ENCODE assay signal across 32 cellular contexts in genomic region chr4:85715996-85716737, GRCh38.
DNase-seq lines count a peak whose midpoint lies in the region; ATAC-seq and TF ChIP-seq lines count a peak whose summit lies in the region.
"Had no signal": no experiment of that assay in that cellular context is flagged by ENCODE, and none has a peak within 500 bp of the region (broad histone marks: within the 10 kb centered on the region; RNA-seq: fewer than 3 reads in every experiment).

No MANE protein-coding gene starts in this region.

- H3K79me2 ChIP-seq in OCI-LY1 (ENCODE audit: insufficient read depth, low read length), result peaks cover 34% of the 10 kb centered on the region
- no peaks in the 10 kb centered on the region for H3K79me2 ChIP-seq in hepatocyte

- peaks cover 57% of the 10 kb centered on the region for H3K4me1 ChIP-seq in OCI-LY1 (ENCODE audit: insufficient read depth, low read length, severe bottlenecking)
- H3K4me1 ChIP-seq in hepatocyte (ENCODE audit: insufficient read depth), result no peaks in the 10 kb centered on the region
- peaks cover 0 to 11% (median 0%) of the 10 kb centered on the region in 4 donors for H3K4me1 ChIP-seq in transverse colon
- H3K4me1 ChIP-seq: colonic mucosa, gastrocnemius medialis, tibial artery had no signal

- peak overlapping the region; percentile 59 for H3K27ac ChIP-seq in OCI-LY1 (ENCODE audit: low read depth, low read length, poor library complexity, severe bottlenecking)
- no peak overlapping the region for H3K27ac ChIP-seq in hepatocyte
- no peak overlapping the region for H3K27ac ChIP-seq in transverse colon
- H3K27ac ChIP-seq: colonic mucosa, epithelial cell of prostate, gastrocnemius medialis, KMS-11, tibial artery had no signal

- DNase-seq in mesothelial cell of epicardium (ENCODE audit: low spot score in 2 of 2, unreplicated experiment in 2 of 2), result no peak
- DNase-seq in kidney glomerular epithelial cell (lab: John Stamatoyannopoulos, UW), result no peak
- no peak for DNase-seq in Right ventricle myocardium superior
- no peak for DNase-seq in hepatocyte (ENCODE audit: low spot score)
- no peak for DNase-seq in transverse colon
- DNase-seq: activated CD4-positive, alpha-beta T cell treated with anti-CD3 and anti-CD28 coated beads for 36 hours; activated effector memory CD4-positive, alpha-beta T cell treated with Interleukin-2 at 50 U/mL for 16 hours; activated T-cell treated with anti-CD3 and anti-CD28 coated beads for 4 hours; anterior cingulate cortex; C1 segment of cervical spinal cord; colonic mucosa; effector memory CD4-positive, alpha-beta T cell; gastrocnemius medialis; GDM1; left cardiac atrium; NCI-H1930; NCI-H2171 treated with DMSO at 0.1 percent for 48 hours; NCI-H524 treated with DMSO at 0.1 percent for 48 hours; stimulated activated CD4-positive, alpha-beta T cell treated with anti-CD3 and anti-CD28 coated beads, Interleukin-4, amount 100 ng/mL, for 1 hour; SW 1271; T-helper 9 cell; tibial artery had no signal

- H3K9me2 ChIP-seq in OCI-LY1 (ENCODE audit: low read depth, low read length) (no peaks in the 10 kb centered on the region), hepatocyte (replicated peaks; ENCODE audit: insufficient read depth) (no peaks in the 10 kb centered on the region)

- TF ChIP-seq EP300 in transverse colon (IDR thresholded peaks at IDR 0.05; ENCODE audit: low read depth), result no peak

- H3K4me2 ChIP-seq in OCI-LY1 (ENCODE audit: low read length), result no peak overlapping the region
- no peak overlapping the region for H3K4me2 ChIP-seq in hepatocyte
- H3K4me2 ChIP-seq: KMS-11 had no signal

- no peaks in the 10 kb centered on the region for H4K20me1 ChIP-seq in OCI-LY1 (ENCODE audit: insufficient read depth, low read length)
- H4K20me1 ChIP-seq in hepatocyte (ENCODE audit: insufficient read depth, poor library complexity, severe bottlenecking), result no peaks in the 10 kb centered on the region

- no peak for TF ChIP-seq POLR2A in transverse colon (IDR thresholded peaks at IDR 0.05)

- intact Hi-C loops in dendritic cell treated with granulocyte-macrophage colony-stimulating factor and Interleukin-4, amounts not matched to agents 40 ng/mL and 50 ng/mL, for 4 days (cut with micrococcal nuclease), result no loop called here
- intact Hi-C loops in Right ventricle myocardium superior (cut with DNase I) (no loop called here), transverse colon (cut with DNase I; ENCODE audit: low total_unique reads) (loop anchor here (1.0 kb wide), 1 partner anchor 16 kb away; no protein-coding TSS in a partner anchor)

- H2AFZ ChIP-seq in OCI-LY1 (ENCODE audit: low read length) (no peak overlapping the region), hepatocyte (no peak overlapping the region)

- no peaks in the 10 kb centered on the region for H3K36me3 Mint-ChIP-seq in dendritic cell treated with granulocyte-macrophage colony-stimulating factor and Interleukin-4, amounts not matched to agents 40 ng/mL and 50 ng/mL, for 4 days (ENCODE audit: low read depth)
- no peaks in the 10 kb centered on the region for H3K36me3 Mint-ChIP-seq in mesothelial cell of epicardium
- H3K36me3 Mint-ChIP-seq: activated naive CD8-positive, alpha-beta T cell had no signal

- H3K9me3 ChIP-seq in OCI-LY1 (ENCODE audit: low read length) (no peaks in the 10 kb centered on the region; the same call in 1 of the 2 replicates), hepatocyte (ENCODE audit: low read depth) (no peaks in the 10 kb centered on the region), transverse colon (no peaks in the 10 kb centered on the region)
- H3K9me3 ChIP-seq: colonic mucosa, gastrocnemius medialis, tibial artery had no signal

- in situ Hi-C loops in transverse colon (cut with MboI; ENCODE audit: low pct_ligation_motif_present in 1 of 4, low pct_unique_long_range_greater_than_20kb in 1 of 4, low sequenced_read_pairs in 3 of 4), result no loop called here

- H3K4me3 Mint-ChIP-seq in dendritic cell treated with granulocyte-macrophage colony-stimulating factor and Interleukin-4, amounts not matched to agents 40 ng/mL and 50 ng/mL, for 4 days, result no peak overlapping the region
- H3K4me3 Mint-ChIP-seq in mesothelial cell of epicardium, result no peak overlapping the region
- H3K4me3 Mint-ChIP-seq: activated CD4-positive, alpha-beta T cell treated with anti-CD3 and anti-CD28 coated beads for 36 hours; activated naive CD8-positive, alpha-beta T cell; memory B cell had no signal

- no peaks in the 10 kb centered on the region for H3F3A ChIP-seq in OCI-LY1 (ENCODE audit: insufficient read depth, low read length)

- H3K27me3 ChIP-seq in OCI-LY1 (ENCODE audit: insufficient read depth, low read length) (no peaks in the 10 kb centered on the region), hepatocyte (no peaks in the 10 kb centered on the region), transverse colon (no peaks in the 10 kb centered on the region)
- H3K27me3 ChIP-seq: colonic mucosa, gastrocnemius medialis, tibial artery had no signal

- no peaks in the 10 kb centered on the region for H3K27me3 Mint-ChIP-seq in dendritic cell treated with granulocyte-macrophage colony-stimulating factor and Interleukin-4, amounts not matched to agents 40 ng/mL and 50 ng/mL, for 4 days
- H3K27me3 Mint-ChIP-seq in mesothelial cell of epicardium (ENCODE audit: low read depth), result no peaks in the 10 kb centered on the region
- H3K27me3 Mint-ChIP-seq: activated CD4-positive, alpha-beta T cell treated with anti-CD3 and anti-CD28 coated beads for 36 hours; activated naive CD8-positive, alpha-beta T cell; memory B cell; progenitor cell of endocrine pancreas had no signal

- H3K9ac ChIP-seq in OCI-LY1 (ENCODE audit: low read length), result no peak overlapping the region
- H3K9ac ChIP-seq: KMS-11 had no signal

- H3K4me3 ChIP-seq in OCI-LY1 (ENCODE audit: low read depth, low read length, poor library complexity, severe bottlenecking) (no peak overlapping the region), hepatocyte (no peak overlapping the region), transverse colon (no peak overlapping the region)
- H3K4me3 ChIP-seq: colonic mucosa, gastrocnemius medialis, tibial artery had no signal

- H3K4me1 Mint-ChIP-seq in dendritic cell treated with granulocyte-macrophage colony-stimulating factor and Interleukin-4, amounts not matched to agents 40 ng/mL and 50 ng/mL, for 4 days (ENCODE audit: low read depth), result peaks cover 15% of the 10 kb centered on the region
- H3K4me1 Mint-ChIP-seq in mesothelial cell of epicardium, result peaks cover 14% of the 10 kb centered on the region
- H3K4me1 Mint-ChIP-seq: activated CD4-positive, alpha-beta T cell treated with anti-CD3 and anti-CD28 coated beads for 36 hours had no signal

- 86% methylated on average over 2 of the region's 2 CpGs for WGBS in hepatocyte (ENCODE audit: low lambda C conversion rate, missing lambda C conversion rate)
- WGBS in transverse colon (ENCODE audit: low coverage in 1 of 2), 2 donors, result 58 to 61% methylated on average over 2 of the region's 2 CpGs

- ATAC-seq in Right ventricle myocardium superior (ENCODE audit: poor library complexity), result no peak
- ATAC-seq: activated CD4-positive, alpha-beta T cell treated with anti-CD3 and anti-CD28 coated beads for 36 hours; gastrocnemius medialis; HCT116; Right ventricle myocardium inferior; sciatic nerve had no signal

- H3K27ac Mint-ChIP-seq in dendritic cell treated with granulocyte-macrophage colony-stimulating factor and Interleukin-4, amounts not matched to agents 40 ng/mL and 50 ng/mL, for 4 days, result peak overlapping the region; percentile 57
- H3K27ac Mint-ChIP-seq in mesothelial cell of epicardium, result peak overlapping the region; percentile 14
- H3K27ac Mint-ChIP-seq: activated CD4-positive, alpha-beta T cell treated with anti-CD3 and anti-CD28 coated beads for 36 hours; activated naive CD8-positive, alpha-beta T cell; memory B cell; progenitor cell of endocrine pancreas had no signal

- peaks cover 34% of the 10 kb centered on the region for H3K36me3 ChIP-seq in OCI-LY1 (ENCODE audit: insufficient read depth, low read length)
- H3K36me3 ChIP-seq in hepatocyte (replicated peaks; ENCODE audit: insufficient read depth, low read depth), result no peaks in the 10 kb centered on the region
- H3K36me3 ChIP-seq in transverse colon, result no peaks in the 10 kb centered on the region
- H3K36me3 ChIP-seq: colonic mucosa, gastrocnemius medialis, tibial artery had no signal

- TF ChIP-seq CTCF in OCI-LY1 (IDR thresholded peaks at IDR 0.05; ENCODE audit: low read length), result no peak
- no peak for TF ChIP-seq CTCF in mesothelial cell of epicardium (IDR thresholded peaks at IDR 0.05; ENCODE audit: unreplicated experiment)
- TF ChIP-seq CTCF in hepatocyte (IDR thresholded peaks at IDR 0.05; ENCODE audit: poor library complexity), result no peak
- TF ChIP-seq CTCF in transverse colon (IDR thresholded peaks at IDR 0.05), result no peak

- H3K9me3 Mint-ChIP-seq in dendritic cell treated with granulocyte-macrophage colony-stimulating factor and Interleukin-4, amounts not matched to agents 40 ng/mL and 50 ng/mL, for 4 days, result peaks cover 8% of the 10 kb centered on the region
- no peaks in the 10 kb centered on the region for H3K9me3 Mint-ChIP-seq in mesothelial cell of epicardium
- H3K9me3 Mint-ChIP-seq: memory B cell had no signal
